ENCODE assay signal across 13 cellular contexts in genomic region chr15:61034793-61035710, GRCh38.
DNase-seq lines count a peak whose midpoint lies in the region; TF ChIP-seq lines count a peak whose summit lies in the region.
"Had no signal": no experiment of that assay in that cellular context is flagged by ENCODE, and none has a peak within 500 bp of the region (broad histone marks: within the 10 kb centered on the region; RNA-seq: fewer than 3 reads in every experiment).

No MANE protein-coding gene starts in this region.

- POLR2A ChIA-PET in SK-N-SH (lab: Yijun Ruan, JAX) (no interaction called here), Caco-2 (lab: Charles Lee) (no interaction called here)

- peak overlapping the region; percentile 90 for H3K27ac ChIP-seq in ACC112 (ENCODE audit: low read depth, low read length)
- H3K27ac ChIP-seq in SK-N-SH (ENCODE audit: low read depth in 2 of 2, low read length in 1 of 2), result peak overlapping the region; percentile 95 to 98
- H3K27ac ChIP-seq in osteoblast (ENCODE audit: low read depth, low read length), result peak overlapping the region; percentile 87

- H3K4me1 ChIP-seq in ACC112 (ENCODE audit: control insufficient read depth, insufficient read depth, low read length, unreplicated experiment) (peaks cover 21% of the 10 kb centered on the region), SK-N-SH (ENCODE audit: control insufficient read depth in 1 of 2, insufficient read depth in 2 of 2, low read depth in 1 of 2, low read length in 1 of 2) (peaks cover 33 to 43% of the 10 kb centered on the region in 2 experiments), osteoblast (ENCODE audit: insufficient read depth, low read length) (peaks cover 41% of the 10 kb centered on the region), Caco-2 (no peaks in the 10 kb centered on the region)

- peaks cover 10% of the 10 kb centered on the region for H3K27me3 Mint-ChIP-seq in Caco-2 (ENCODE audit: insufficient read depth, unreplicated experiment)
- H3K27me3 Mint-ChIP-seq: dendritic cell treated with granulocyte-macrophage colony-stimulating factor and Interleukin-4, amounts not matched to agents 40 ng/mL and 50 ng/mL, for 4 days had no signal

- H3K36me3 Mint-ChIP-seq in Caco-2 (ENCODE audit: insufficient read depth, unreplicated experiment), result no peaks in the 10 kb centered on the region
- H3K36me3 Mint-ChIP-seq: naive B cell had no signal

- no peak for TF ChIP-seq RAD21 in SK-N-SH (IDR thresholded peaks at IDR 0.05; ENCODE audit: low read length)

- H3K4me3 Mint-ChIP-seq in Caco-2 (ENCODE audit: unreplicated experiment), result no peak overlapping the region
- H3K4me3 Mint-ChIP-seq: dendritic cell treated with granulocyte-macrophage colony-stimulating factor and Interleukin-4, amounts not matched to agents 40 ng/mL and 50 ng/mL, for 4 days; naive B cell had no signal

- TF ChIP-seq EP300 in SK-N-SH (IDR thresholded peaks at IDR 0.05; ENCODE audit: borderline replicate concordance in 1 of 2, low read depth in 1 of 2, low read length in 1 of 2), result peak in 1 of 2 experiments; percentile 74; a peak in 2 of 4 replicates

- H3K79me2 ChIP-seq in ACC112 (ENCODE audit: control insufficient read depth, insufficient read depth, low read length, unreplicated experiment), result no peaks in the 10 kb centered on the region
- H3K79me2 ChIP-seq in SK-N-SH (ENCODE audit: insufficient read depth), result no peaks in the 10 kb centered on the region
- H3K79me2 ChIP-seq in osteoblast (ENCODE audit: insufficient read depth, low read length), result no peaks in the 10 kb centered on the region

- H3K27me3 ChIP-seq in ACC112 (ENCODE audit: insufficient read depth, low read length), result no peaks in the 10 kb centered on the region
- H3K27me3 ChIP-seq in SK-N-SH (ENCODE audit: insufficient read depth), result no peaks in the 10 kb centered on the region
- H3K27me3 ChIP-seq in osteoblast (ENCODE audit: insufficient read depth, low read length), result no peaks in the 10 kb centered on the region
- no peaks in the 10 kb centered on the region for H3K27me3 ChIP-seq in Caco-2 (replicated peaks; ENCODE audit: control insufficient read depth, insufficient read depth, low read length)

- H3K4me2 ChIP-seq in SK-N-SH (peak overlapping the region; percentile 67), osteoblast (ENCODE audit: insufficient read depth, low read length) (peak overlapping the region; percentile 64)

- CTCF ChIA-PET in SK-N-SH (lab: Yijun Ruan, JAX) (interaction anchor here (0.7 to 2.3 kb wide), 4 partner anchors 10 to 450 kb away, joined by 3 to 8 read pairs (median 4); no protein-coding TSS in a partner anchor), Caco-2 (lab: Charles Lee) (no interaction called here)

- no peaks in the 10 kb centered on the region for H3K4me1 Mint-ChIP-seq in Caco-2 (ENCODE audit: low read depth, unreplicated experiment)
- H3K4me1 Mint-ChIP-seq: naive B cell had no signal

- H3K9me3 Mint-ChIP-seq in Caco-2 (ENCODE audit: unreplicated experiment), result no peaks in the 10 kb centered on the region
- H3K9me3 Mint-ChIP-seq: dendritic cell treated with granulocyte-macrophage colony-stimulating factor and Interleukin-4, amounts not matched to agents 40 ng/mL and 50 ng/mL, for 4 days had no signal

- BruUV-seq in Caco-2 (replicated peaks; lab: Mats Ljungman, UMichigan), result no TSS peak

- intact Hi-C loops in Caco-2 (cut with micrococcal nuclease; ENCODE audit: unreplicated experiment), result no loop called here

- DNase-seq in SK-N-SH, result peak; percentile 39
- peak; percentile 60 for DNase-seq in fibroblast of the conjunctiva (ENCODE audit: low read depth)
- DNase-seq in osteoblast (ENCODE audit: insufficient read length, low spot score, missing footprints), result peak; percentile 56
- no peak for DNase-seq in putamen (ENCODE audit: low spot score)
- DNase-seq in activated CD4-positive, alpha-beta T cell treated with anti-CD3 and anti-CD28 coated beads for 4 hours, result no peak
- no peak for DNase-seq in NCI-H345 treated with DMSO at 0.1 percent for 48 hours (lab: John Stamatoyannopoulos, UW; ENCODE audit: unreplicated experiment)
- no peak for DNase-seq in Caco-2
- DNase-seq: activated effector memory CD4-positive, alpha-beta T cell treated with anti-CD3 and anti-CD28 coated beads, Interleukin-2, amount 50 U/mL, for 16 hours; naive B cell; NCI-H526 treated with DMSO at 0.1 percent for 48 hours; stimulated activated CD4-positive, alpha-beta T cell treated with anti-CD3 and anti-CD28 coated beads, Interleukin-15, amount 100 ng/mL, for 24 hours had no signal

- no peak for TF ChIP-seq CTCF in SK-N-SH (IDR thresholded peaks at IDR 0.05)
- no peak for TF ChIP-seq CTCF in osteoblast (IDR thresholded peaks at IDR 0.05; ENCODE audit: extremely low read depth, low read depth, low read length)
- TF ChIP-seq CTCF in Caco-2 (IDR thresholded peaks at IDR 0.05; ENCODE audit: insufficient read depth in 1 of 2, low read depth in 1 of 2, low read length in 1 of 2, severe bottlenecking in 1 of 2, unreplicated experiment in 1 of 2), result no peak

- peaks cover 25% of the 10 kb centered on the region for H3F3A ChIP-seq in SK-N-SH (replicated peaks; ENCODE audit: insufficient read depth)

- no peaks in the 10 kb centered on the region for H3K36me3 ChIP-seq in ACC112 (ENCODE audit: insufficient read depth, low read length)
- H3K36me3 ChIP-seq in SK-N-SH (replicated peaks in 1 of 2; ENCODE audit: control insufficient read depth in 1 of 2, insufficient read depth in 2 of 2, low read length in 1 of 2), result no peaks in the 10 kb centered on the region
- H3K36me3 ChIP-seq in osteoblast (ENCODE audit: insufficient read depth, low read length), result no peaks in the 10 kb centered on the region
- no peaks in the 10 kb centered on the region for H3K36me3 ChIP-seq in Caco-2 (ENCODE audit: control insufficient read depth, insufficient read depth, low read length)

- WGBS in SK-N-SH (ENCODE audit: low lambda C conversion rate), result 26% methylated on average over 8 of the region's 8 CpGs

- no peak overlapping the region for H3K27ac Mint-ChIP-seq in Caco-2 (ENCODE audit: unreplicated experiment)
- H3K27ac Mint-ChIP-seq: dendritic cell treated with granulocyte-macrophage colony-stimulating factor and Interleukin-4, amounts not matched to agents 40 ng/mL and 50 ng/mL, for 4 days; naive B cell had no signal

- peak overlapping the region; percentile 68; the same call in 1 of the 2 replicates for H3K9ac ChIP-seq in SK-N-SH

- peak overlapping the region; percentile 59 for H3K4me3 ChIP-seq in ACC112 (ENCODE audit: low read depth, low read length)
- H3K4me3 ChIP-seq in SK-N-SH (ENCODE audit: low read depth in 2 of 2, low read length in 1 of 2), result peak overlapping the region; percentile 4 to 50; a peak in 2 of 4 replicates
- H3K4me3 ChIP-seq in osteoblast (ENCODE audit: insufficient read depth, low read length), result peak overlapping the region; percentile 9
- H3K4me3 ChIP-seq in Caco-2 (ENCODE audit: low read depth, low read length), result no peak overlapping the region

- H4K20me1 ChIP-seq in SK-N-SH (ENCODE audit: insufficient read depth) (no peaks in the 10 kb centered on the region), osteoblast (ENCODE audit: insufficient read depth, low read length) (no peaks in the 10 kb centered on the region)

- H2AFZ ChIP-seq in ACC112 (ENCODE audit: low read length, unreplicated experiment) (peak overlapping the region; percentile 89), SK-N-SH (ENCODE audit: low read depth) (peak overlapping the region; percentile 60), osteoblast (ENCODE audit: low read length) (no peak overlapping the region)

- no peaks in the 10 kb centered on the region for H3K9me2 ChIP-seq in SK-N-SH

- H3K9me3 ChIP-seq in SK-N-SH, result no peaks in the 10 kb centered on the region
- H3K9me3 ChIP-seq in osteoblast (ENCODE audit: low read depth, low read length), result no peaks in the 10 kb centered on the region
- H3K9me3 ChIP-seq in Caco-2, result no peaks in the 10 kb centered on the region

TF ChIP-seq in SK-N-SH, 30 proteins besides CTCF, POLR2A, EP300 and RAD21 (continues in another document):
- TF ChIP-seq MAX (IDR thresholded peaks at IDR 0.05; ENCODE audit: low read depth), result no peak
- TF ChIP-seq MEF2A (IDR thresholded peaks at IDR 0.05; ENCODE audit: borderline replicate concordance, low read depth), result no peak
- TF ChIP-seq NFIC (IDR thresholded peaks at IDR 0.05; ENCODE audit: borderline replicate concordance), result peak; percentile 55; the same call in 1 of the 2 replicates
- TF ChIP-seq TEAD4 (IDR thresholded peaks at IDR 0.05; ENCODE audit: borderline replicate concordance, insufficient read depth), result no peak
- no peak for TF ChIP-seq USF1 (IDR thresholded peaks at IDR 0.05; ENCODE audit: borderline replicate concordance, low read depth)

Comparison
In these comparisons a context has a peak if more than half of its experiments do, and no peak if none do; other contexts are left out.
1. DNase-seq: peak in SK-N-SH (single experiment), fibroblast of the conjunctiva (single experiment) and osteoblast (single experiment); none in putamen (single experiment), activated CD4-positive, alpha-beta T cell treated with anti-CD3 and anti-CD28 coated beads for 4 hours (0 of 2), NCI-H345 treated with DMSO at 0.1 percent for 48 hours (single experiment) and Caco-2 (0 of 2).
2. Peak in every context shown above with its lines, with median percentiles within 50 percentile points of each other: H3K27ac ChIP-seq.